8 cellular contexts compared by ENCODE assay signal in the genomic region with DNA sequence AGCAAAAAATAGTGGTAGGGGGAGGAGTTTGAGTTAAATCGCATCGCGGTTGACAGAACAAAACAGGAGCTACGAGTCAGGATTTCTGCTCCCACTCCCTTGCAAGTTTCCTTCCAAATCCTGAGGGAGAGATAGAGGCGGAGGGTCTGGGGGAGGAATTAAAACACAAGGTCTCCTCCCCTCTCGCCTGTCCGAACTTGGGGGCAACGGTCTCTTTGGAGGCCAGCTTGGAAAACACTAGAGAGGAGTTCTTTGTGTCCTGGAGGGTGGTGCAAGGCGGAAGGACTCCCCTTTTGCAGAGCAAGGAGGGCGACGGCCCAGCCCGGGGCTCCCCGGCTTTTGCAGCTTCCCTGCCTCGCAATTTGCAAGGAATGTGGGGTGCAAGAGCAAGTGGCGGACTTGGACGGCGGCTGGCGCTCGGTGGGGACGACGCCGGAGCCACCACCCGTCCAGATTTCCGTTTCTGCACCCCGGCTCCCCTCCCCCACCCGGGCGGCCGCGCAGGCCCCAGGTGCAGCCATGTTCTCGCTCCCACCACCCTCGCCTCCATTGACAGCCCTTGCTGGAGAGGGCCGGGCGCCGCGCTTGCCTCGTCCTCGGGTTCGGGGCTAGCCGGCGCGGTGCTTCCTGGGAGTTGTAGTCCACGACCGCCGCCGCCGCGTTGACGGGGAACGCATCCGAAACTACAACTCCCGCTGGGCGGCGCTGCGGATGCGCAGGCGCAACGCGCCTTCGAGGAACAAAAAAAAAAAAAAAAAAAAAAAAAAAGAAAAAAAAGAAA. TPM values are rescaled to one million over a fixed set of nuclear protein-coding genes. Genes with fewer than 3 reads are reported as not detected.
DNase-seq lines count a peak whose midpoint lies in the region; ATAC-seq, FAIRE-seq and TF ChIP-seq lines count a peak whose summit lies in the region.

No MANE protein-coding gene starts in this region.

- peak overlapping the region; percentile 73 to 91 (median 84) for H3K4me3 ChIP-seq in HepG2 (replicated peaks in 1 of 3; ENCODE audit: insufficient read depth in 1 of 3, low read depth in 2 of 3, low read length in 3 of 3)

- in situ Hi-C loops in HepG2 (cut with HindIII; ENCODE audit: extremely low pct_ligation_motif_present, low pct_unique_long_range_greater_than_20kb) = loop anchor here (5.0 kb wide), 1 partner anchor 75 kb away; no protein-coding TSS in a partner anchor

- ATAC-seq in GM19351 (IDR thresholded peaks at IDR 0.05; ENCODE audit: unreplicated experiment) = peak; percentile 58
- ATAC-seq in HG03520 (IDR thresholded peaks at IDR 0.05; ENCODE audit: unreplicated experiment) = peak; percentile 65
- ATAC-seq in HepG2 = peak; percentile 85

- peak; percentile 73 for TF ChIP-seq POLR2A in HepG2 (IDR thresholded peaks at IDR 0.05; ENCODE audit: insufficient read depth in 1 of 2, low read depth in 2 of 2, low read length in 2 of 2)

- intact Hi-C loops in CD14-positive monocyte (cut with micrococcal nuclease) (no loop called here), HepG2 (cut with micrococcal nuclease; ENCODE audit: unreplicated experiment) (no loop called here)

- no peaks in the 10 kb centered on the region for H3K9me3 Mint-ChIP-seq in CD14-positive monocyte

- no peak for TF ChIP-seq CTCF in CD14-positive monocyte (IDR thresholded peaks at IDR 0.05)
- TF ChIP-seq CTCF in HepG2 (CRISPR knock-in tag; IDR thresholded peaks at IDR 0.05) = peak; percentile 38

- peak overlapping the region; percentile 80 to 95 for H3K4me3 Mint-ChIP-seq in CD14-positive monocyte

- TF ChIP-seq EP300 in HepG2 (IDR thresholded peaks at IDR 0.05; ENCODE audit: low read depth in 2 of 2, low read length in 2 of 2) (no peak), HepG2 (CRISPR knock-in tag; IDR thresholded peaks at IDR 0.05; ENCODE audit: borderline replicate concordance) (no peak; the same call in 1 of the 2 replicates)

- peaks cover 67% of the 10 kb centered on the region for H3K4me1 ChIP-seq in HepG2 (ENCODE audit: insufficient read depth, low read length)

- FAIRE-seq in HepG2 (lab: Jason Lieb, UNC) = no peak

- H3K27me3 ChIP-seq in HepG2 (ENCODE audit: control insufficient read depth in 1 of 2, insufficient read depth in 2 of 2, low read length in 2 of 2) = no peaks in the 10 kb centered on the region; a peak in 1 of 5 replicates

- POLR2A ChIA-PET in HepG2 (lab: Yijun Ruan, JAX) = interaction anchor here (0.7 to 2.3 kb wide), 14 partner anchors 14 to 80 kb away, joined by 3 to 33 read pairs (median 5); no protein-coding TSS in a partner anchor

- H3K27ac Mint-ChIP-seq in CD14-positive monocyte = peak overlapping the region; percentile 60 to 88 (median 77)

- H3K79me2 ChIP-seq in HepG2 (ENCODE audit: insufficient read depth, low read length) = peaks cover 36% of the 10 kb centered on the region

- peak; percentile 54; the same call in 1 of the 2 replicates for TF ChIP-seq RAD21 in HepG2 (CRISPR knock-in tag; IDR thresholded peaks at IDR 0.05)

- BruUV-seq in HepG2 (replicated peaks; lab: Mats Ljungman, UMichigan) = TSS peak; percentile 96

- peaks cover 0 to 2% of the 10 kb centered on the region in 2 experiments; a peak in 2 of 5 replicates for H3K36me3 ChIP-seq in HepG2 (replicated peaks in 1 of 2; ENCODE audit: control insufficient read depth in 1 of 2, insufficient read depth in 2 of 2, low read length in 2 of 2)

- CTCF ChIA-PET in HepG2 (lab: Yijun Ruan, JAX; ENCODE audit: low intra/inter-chr PET ratio, low total read pairs) = no interaction called here

- H2AFZ ChIP-seq in HepG2 (ENCODE audit: low read length) = no peak overlapping the region

- H3K27me3 Mint-ChIP-seq in CD14-positive monocyte (ENCODE audit: low read depth in 3 of 3) = peaks cover 2 to 6% (median 3%) of the 10 kb centered on the region in 3 donors

- peak; percentile 95 for DNase-seq in CD14-positive monocyte (ENCODE audit: low spot score)
- peak; percentile 95 for DNase-seq in NCI-H526 treated with DMSO at 0.1 percent for 48 hours (lab: John Stamatoyannopoulos, UW)
- DNase-seq in activated CD4-positive, alpha-beta T cell treated with anti-CD3 and anti-CD28 coated beads, Interleukin-2, amount 50 U/mL, for 1 hour = peak; percentile 98
- DNase-seq in dedifferentiated amniotic fluid mesenchymal stem cell (ENCODE audit: extremely low spot score) = peak; percentile 94
- DNase-seq in HepG2 (ENCODE audit: low spot score) = peak; percentile 94
- peak; percentile 95 for DNase-seq in stimulated activated CD4-positive, alpha-beta T cell treated with anti-CD3 and anti-CD28 coated beads, Interleukin-2, amount 100 ng/mL, for 4 hours (ENCODE audit: low read depth)

- peak overlapping the region; percentile 98 for H3K27ac ChIP-seq in HepG2 (ENCODE audit: extremely low read length, insufficient read depth, low read length)

- H4K20me1 ChIP-seq in HepG2 (ENCODE audit: insufficient read depth, low read length) = peaks cover 34% of the 10 kb centered on the region

- peak overlapping the region; percentile 98 for H3K9ac ChIP-seq in HepG2 (ENCODE audit: insufficient read depth, low read depth, low read length)

- no peaks in the 10 kb centered on the region for H3K36me3 Mint-ChIP-seq in CD14-positive monocyte

- H3K4me2 ChIP-seq in HepG2 (ENCODE audit: low read depth, low read length) = peak overlapping the region; percentile 99

- under 1% methylated on average over 40 of the region's 59 CpGs for WGBS in HepG2 (ENCODE audit: low lambda C conversion rate)

- peaks cover 52% of the 10 kb centered on the region for H3K4me1 Mint-ChIP-seq in CD14-positive monocyte

- H3K9me3 ChIP-seq in HepG2 (ENCODE audit: low read length) = no peaks in the 10 kb centered on the region

TF ChIP-seq in HepG2, 621 proteins besides CTCF, POLR2A, EP300 and RAD21 (continues in another document):
- TF ChIP-seq ZFP1 (CRISPR knock-in tag; IDR thresholded peaks at IDR 0.05) (peak; percentile 45; the same call in 1 of the 2 replicates), TSC22D2 (CRISPR knock-in tag; IDR thresholded peaks at IDR 0.05; ENCODE audit: borderline replicate concordance) (peak; percentile 77), BORCS8-MEF2B (CRISPR knock-in tag; IDR thresholded peaks at IDR 0.05) (peak; percentile 51; the same call in 1 of the 2 replicates), ZNF777 (CRISPR knock-in tag; IDR thresholded peaks at IDR 0.05) (no peak), ZNF558 (CRISPR knock-in tag; IDR thresholded peaks at IDR 0.05; ENCODE audit: borderline replicate concordance) (no peak), SKIL (CRISPR knock-in tag; IDR thresholded peaks at IDR 0.05; ENCODE audit: borderline replicate concordance) (no peak), NFIC (IDR thresholded peaks at IDR 0.05; ENCODE audit: low read length) (no peak), TMF1 (CRISPR knock-in tag; IDR thresholded peaks at IDR 0.05; ENCODE audit: low read depth) (peak; percentile 28; the same call in 1 of the 2 replicates), ZNF883 (CRISPR knock-in tag; IDR thresholded peaks at IDR 0.05; ENCODE audit: not compliant biosample characterization) (no peak), NPAS2 (CRISPR knock-in tag; IDR thresholded peaks at IDR 0.05; ENCODE audit: borderline replicate concordance) (no peak), JARID2 (CRISPR knock-in tag; IDR thresholded peaks at IDR 0.05; ENCODE audit: insufficient replicate concordance) (no peak), ZNF496 (CRISPR knock-in tag; IDR thresholded peaks at IDR 0.05; ENCODE audit: insufficient replicate concordance) (no peak)

RNA-seq across cellular contexts. Expression of gene GTF2I, which starts 0.4 kb away (rescaled TPM):
- polyA plus RNA-seq in CD14-positive monocyte = 10 to 100 TPM; 20.9 to 28.2 TPM
- total RNA-seq in HepG2 (2016; rRNA removed; fragmentation: Illumina TruSeq; extraction: Trizol) = 120 and 125 TPM in 2 replicates
- 37.3 and 58.3 TPM in 2 replicates for total RNA-seq in HepG2 (2016; cell fraction: cytosol; rRNA removed; fragmentation: Illumina TruSeq; extraction: Trizol; ENCODE audit: low read depth)
- total RNA-seq in HepG2 (2016; cell fraction: insoluble cytoplasmic fraction; rRNA removed; fragmentation: Illumina TruSeq; extraction: Trizol) = 103 and 117 TPM in 2 replicates
- total RNA-seq in HepG2 (2016; cell fraction: membrane; rRNA removed; fragmentation: Illumina TruSeq; extraction: Trizol) = 54.3 and 54.7 TPM in 2 replicates
- total RNA-seq in HepG2 (2016; cell fraction: nucleus; rRNA removed; fragmentation: Illumina TruSeq; extraction: Trizol) = 134 and 149 TPM in 2 replicates
- 53.1 and 74.6 TPM in 2 replicates for polyA plus RNA-seq in HepG2 (2011; rRNA removed)
- 16.3 and 16.6 TPM in 2 replicates for polyA plus RNA-seq in HepG2 (2011; cell fraction: cytosol; rRNA removed)
- 287 and 329 TPM in 2 replicates for polyA plus RNA-seq in HepG2 (2011; cell fraction: nucleus; rRNA removed)
- 103 and 123 TPM in 2 replicates for polyA plus RNA-seq in HepG2 (2012)
- polyA plus RNA-seq in HepG2 (2016; cell fraction: cytosol; fragmentation: Illumina TruSeq; extraction: Trizol; ENCODE audit: low read depth) = 4.7 and 5.5 TPM in 2 replicates
- 82.1 and 105 TPM in 2 replicates for polyA plus RNA-seq in HepG2 (2016; cell fraction: insoluble cytoplasmic fraction; fragmentation: Illumina TruSeq; extraction: Trizol; ENCODE audit: low read depth)
- polyA plus RNA-seq in HepG2 (2016; cell fraction: membrane; fragmentation: Illumina TruSeq; extraction: Trizol; ENCODE audit: low read depth) = 9.2 and 14.0 TPM in 2 replicates
- 246 and 264 TPM in 2 replicates for polyA plus RNA-seq in HepG2 (2016; cell fraction: nucleus; fragmentation: Illumina TruSeq; extraction: Trizol; ENCODE audit: insufficient read depth, low read depth)
- polyA minus RNA-seq in HepG2 (2011; rRNA and poly(A)+ RNA removed; ENCODE audit: low replicate concordance) = 39.7 and 41.1 TPM in 2 replicates
- 41.3 and 45.4 TPM in 2 replicates for polyA minus RNA-seq in HepG2 (2011; cell fraction: cytosol; rRNA and poly(A)+ RNA removed)
- 206 and 208 TPM in 2 replicates for polyA minus RNA-seq in HepG2 (2011; cell fraction: nucleus; rRNA and poly(A)+ RNA removed)

Comparison
In these comparisons a context has a peak if more than half of its experiments do, and no peak if none do; other contexts are left out.
1. Peak in every context shown above with its lines: DNase-seq, ATAC-seq, H3K4me3 ChIP-seq and H3K27ac ChIP-seq.